In the genomic region with DNA sequence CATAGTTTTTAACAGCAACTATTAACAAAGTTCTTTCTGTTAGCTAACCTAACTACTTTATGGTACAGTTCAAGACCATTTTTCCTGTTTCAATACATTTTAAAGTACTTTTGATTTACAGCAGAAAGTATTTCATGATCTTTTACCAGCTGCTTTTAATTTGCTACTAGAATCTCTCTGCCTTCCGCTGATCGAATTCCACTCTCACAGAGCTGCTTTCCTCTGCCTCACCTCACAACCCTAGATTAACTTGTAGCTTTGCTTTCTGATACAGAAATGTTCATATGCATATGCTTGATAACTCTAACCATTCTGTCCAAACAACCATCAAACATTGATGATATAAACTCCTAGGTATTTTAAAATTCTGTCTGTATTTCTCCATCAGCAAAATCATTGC, we compare ENCODE assay signal across 23 cellular contexts.
DNase-seq lines count a peak whose midpoint lies in the region; ATAC-seq and TF ChIP-seq lines count a peak whose summit lies in the region.
"Had no signal": no experiment of that assay in that cellular context is flagged by ENCODE, and none has a peak within 500 bp of the region (broad histone marks: within the 10 kb centered on the region; RNA-seq: fewer than 3 reads in every experiment).

No MANE protein-coding gene starts in this region.

- no peaks in the 10 kb centered on the region for H3K4me1 ChIP-seq in mammary epithelial cell (ENCODE audit: insufficient read depth, low read length)
- H3K4me1 ChIP-seq in breast epithelium = no peaks in the 10 kb centered on the region
- H3K4me1 ChIP-seq: BLaER1, Caco-2 had no signal

- H3K4me2 ChIP-seq in mammary epithelial cell (ENCODE audit: insufficient read depth, low read depth, low read length) = no peak overlapping the region
- H3K4me2 ChIP-seq: BLaER1 had no signal

- H3K9me3 ChIP-seq in mammary epithelial cell (replicated peaks; ENCODE audit: insufficient read depth, low read length) = no peaks in the 10 kb centered on the region
- peaks cover 0 to 9% of the 10 kb centered on the region in 2 donors for H3K9me3 ChIP-seq in breast epithelium
- H3K9me3 ChIP-seq: BLaER1, Caco-2 had no signal

- H3K27me3 ChIP-seq in mammary epithelial cell (ENCODE audit: insufficient read depth, low read length) (no peaks in the 10 kb centered on the region), breast epithelium (no peaks in the 10 kb centered on the region)
- H3K27me3 ChIP-seq: BLaER1 had no signal

- peaks cover 11% of the 10 kb centered on the region for H3K4me1 Mint-ChIP-seq in osteocyte (ENCODE audit: unreplicated experiment)
- H3K4me1 Mint-ChIP-seq: B cell; CD4-positive, CD25-positive, alpha-beta regulatory T cell had no signal

- dilution Hi-C loops in mammary epithelial cell (cut with HindIII; ENCODE audit: low sequenced_read_pairs) = no loop called here

- intact Hi-C loops in mammary epithelial cell (cut with micrococcal nuclease) (no loop called here), breast epithelium (cut with DNase I; ENCODE audit: low total_unique reads) (no loop called here)

- peaks cover 20% of the 10 kb centered on the region for H3K36me3 Mint-ChIP-seq in osteocyte (ENCODE audit: unreplicated experiment)
- H3K36me3 Mint-ChIP-seq: CD4-positive, CD25-positive, alpha-beta regulatory T cell; CD8-positive, alpha-beta T cell had no signal

- peak overlapping the region; percentile 19 for H3K27ac ChIP-seq in mammary epithelial cell (ENCODE audit: insufficient read depth, low read depth, low read length)
- H3K27ac ChIP-seq in breast epithelium = no peak overlapping the region
- H3K27ac ChIP-seq: 22Rv1, BLaER1, C4-2B, GM23248 had no signal

- no peak for TF ChIP-seq POLR2A in breast epithelium (IDR thresholded peaks at IDR 0.05)

- WGBS in mammary epithelial cell (ENCODE audit: low coverage, missing lambda C conversion rate) = 100% methylated on average over 2 of the region's 2 CpGs

- H3K4me3 Mint-ChIP-seq in osteocyte (ENCODE audit: unreplicated experiment) = no peak overlapping the region
- H3K4me3 Mint-ChIP-seq: B cell; CD4-positive, CD25-positive, alpha-beta regulatory T cell; CD8-positive, alpha-beta T cell had no signal

- H3K27ac Mint-ChIP-seq in osteocyte (ENCODE audit: unreplicated experiment) = peak overlapping the region; percentile 44
- H3K27ac Mint-ChIP-seq: B cell; CD4-positive, CD25-positive, alpha-beta regulatory T cell; CD8-positive, alpha-beta T cell had no signal

- H2AFZ ChIP-seq in mammary epithelial cell (ENCODE audit: low read depth, low read length) = no peak overlapping the region
- H2AFZ ChIP-seq: GM23248 had no signal

- no peak for TF ChIP-seq CTCF in mammary epithelial cell (conservative IDR thresholded peaks at IDR 0.05 in 1 of 2, IDR thresholded peaks at IDR 0.05 in 1 of 2; ENCODE audit: extremely low read depth in 1 of 2, insufficient read depth in 1 of 2, low read depth in 1 of 2, low read length in 2 of 2)
- TF ChIP-seq CTCF in breast epithelium (IDR thresholded peaks at IDR 0.05) = no peak
- no peak for TF ChIP-seq CTCF in choroid plexus epithelial cell (conservative IDR thresholded peaks at IDR 0.05; ENCODE audit: low read depth, low read length)
- no peak for TF ChIP-seq CTCF in osteocyte (IDR thresholded peaks at IDR 0.05)

- peaks cover 34% of the 10 kb centered on the region for H3K9me3 Mint-ChIP-seq in osteocyte (ENCODE audit: unreplicated experiment)

- DNase-seq in mammary epithelial cell (no peak), breast epithelium (ENCODE audit: low spot score in 2 of 2) (no peak), choroid plexus epithelial cell (ENCODE audit: low read depth) (peak; percentile 9), iris pigment epithelial cell (ENCODE audit: low read depth) (peak; percentile 6), osteocyte (ENCODE audit: extremely low spot score, unreplicated experiment) (no peak), ecto neural progenitor cell (ENCODE audit: low spot score) (no peak)
- DNase-seq: Caco-2; CD4-positive, CD25-positive, alpha-beta regulatory T cell; CD8-positive, alpha-beta T cell; DMS 273 treated with DMSO at 0.1 percent for 48 hours; DMS79; EL; GDM1; GM23248; H7; HCEC 1CT had no signal

- H3K9ac ChIP-seq in mammary epithelial cell (ENCODE audit: insufficient read depth, low read length) = no peak overlapping the region
- H3K9ac ChIP-seq: BLaER1, GM23248 had no signal

- no peaks in the 10 kb centered on the region for H4K20me1 ChIP-seq in mammary epithelial cell (ENCODE audit: insufficient read depth, low read length)
- H4K20me1 ChIP-seq: BLaER1 had no signal

- H3K27me3 Mint-ChIP-seq in osteocyte (ENCODE audit: unreplicated experiment) = no peaks in the 10 kb centered on the region
- H3K27me3 Mint-ChIP-seq: B cell; CD4-positive, CD25-positive, alpha-beta regulatory T cell had no signal

- in situ Hi-C loops in mammary epithelial cell (cut with MboI; ENCODE audit: low sequenced_read_pairs in 2 of 2) = no loop called here

- BruUV-seq in mammary epithelial cell (replicated peaks; lab: Mats Ljungman, UMichigan) = no TSS peak

- no peaks in the 10 kb centered on the region for H3K36me3 ChIP-seq in mammary epithelial cell (ENCODE audit: insufficient read depth, low read length)
- no peaks in the 10 kb centered on the region for H3K36me3 ChIP-seq in breast epithelium
- H3K36me3 ChIP-seq: BLaER1 had no signal

- CTCF ChIA-PET in mammary epithelial cell (lab: Charles Lee; ENCODE audit: low non-redundant PET) = no interaction called here

- ATAC-seq in HG02852 (IDR thresholded peaks at IDR 0.05; ENCODE audit: unreplicated experiment) (no peak), GM21786 (IDR thresholded peaks at IDR 0.05; ENCODE audit: unreplicated experiment) (no peak)
- ATAC-seq: CD8-positive, alpha-beta T cell; GM12878 had no signal

- H3K79me2 ChIP-seq in mammary epithelial cell (ENCODE audit: insufficient read depth, low read length) = no peaks in the 10 kb centered on the region

- no peak overlapping the region for H3K4me3 ChIP-seq in mammary epithelial cell (replicated peaks in 1 of 3; ENCODE audit: insufficient read depth in 1 of 3, low read depth in 2 of 3, low read length in 3 of 3)
- no peak overlapping the region for H3K4me3 ChIP-seq in breast epithelium
- no peak overlapping the region for H3K4me3 ChIP-seq in choroid plexus epithelial cell (ENCODE audit: low read depth, low read length)
- H3K4me3 ChIP-seq: BLaER1, GM12878, GM23248 had no signal

Comparison
In these comparisons a context has a peak if more than half of its experiments do, and no peak if none do; other contexts are left out.
1. DNase-seq: peak in choroid plexus epithelial cell (single experiment) and iris pigment epithelial cell (single experiment); none in mammary epithelial cell (single experiment), breast epithelium (0 of 2), osteocyte (single experiment) and ecto neural progenitor cell (single experiment).